ENCODE assay signal across 13 cellular contexts in the genomic region with DNA sequence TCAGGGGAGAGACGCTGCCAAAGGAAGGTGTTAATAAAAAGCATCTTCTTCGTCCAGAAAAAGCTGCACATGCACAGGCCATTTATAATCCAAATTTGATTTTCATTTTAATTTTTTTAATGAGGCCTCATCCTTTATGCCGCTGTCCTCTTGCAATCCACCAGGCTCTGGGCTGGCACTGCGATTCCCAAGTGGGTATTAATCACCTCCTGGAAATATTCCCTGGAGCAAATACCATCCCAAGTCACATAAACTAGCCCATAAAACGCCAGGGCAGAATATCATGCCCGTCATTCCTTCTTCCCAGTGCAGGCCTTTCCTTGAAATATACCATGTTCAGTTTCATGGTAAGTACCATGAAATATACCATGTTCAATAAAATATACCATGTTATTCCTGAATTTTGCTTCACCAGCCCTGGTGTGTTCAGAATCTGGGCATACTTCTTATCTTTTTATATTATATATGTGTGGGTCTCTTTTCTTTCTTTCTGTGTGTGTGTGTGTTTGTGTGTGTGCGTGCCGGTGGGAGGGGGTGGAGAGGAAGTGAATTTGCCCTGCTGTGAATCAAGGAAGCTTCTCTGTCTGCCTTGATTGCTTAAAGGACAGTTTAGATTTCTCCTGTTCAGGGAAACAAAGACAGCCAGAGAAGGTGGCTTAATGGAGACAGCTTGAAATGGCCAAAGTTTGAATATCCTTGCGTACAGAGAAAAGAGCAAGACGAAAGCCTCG.
"Had no signal": no experiment of that assay in that cellular context is flagged by ENCODE, and none has a peak within 500 bp of the region (broad histone marks: within the 10 kb centered on the region; RNA-seq: fewer than 3 reads in every experiment).

No MANE protein-coding gene starts in this region.

- H3K4me3 ChIP-seq: coronary artery, lung, skin epidermis, thoracic aorta had no signal

- H3K36me3 ChIP-seq: thoracic aorta had no signal

- H3K9me3 ChIP-seq: thoracic aorta had no signal

- H3K27ac ChIP-seq: coronary artery, skin epidermis, thoracic aorta had no signal

- DNase-seq: activated CD4-positive, alpha-beta T cell treated with anti-CD3 and anti-CD28 coated beads, Interleukin-2, amount 50 U/mL, for 4 hours; activated T-cell treated with anti-CD3 and anti-CD28 coated beads, Interleukin-2, amount 50 U/mL, for 1 hour; central memory CD4-positive, alpha-beta T cell; erythroblast; left colon; midbrain; retina; stimulated activated CD4-positive, alpha-beta T cell treated with anti-CD3 and anti-CD28 coated beads, Interleukin-4, amount 100 ng/mL, for 4 hours; stimulated activated naive CD8-positive, alpha-beta T cell treated with anti-CD3 and anti-CD28 coated beads, Interleukin-15, amount 100 ng/mL, for 72 hours had no signal
